Comparison of ENCODE assay signal across 35 cellular contexts in the genomic region with DNA sequence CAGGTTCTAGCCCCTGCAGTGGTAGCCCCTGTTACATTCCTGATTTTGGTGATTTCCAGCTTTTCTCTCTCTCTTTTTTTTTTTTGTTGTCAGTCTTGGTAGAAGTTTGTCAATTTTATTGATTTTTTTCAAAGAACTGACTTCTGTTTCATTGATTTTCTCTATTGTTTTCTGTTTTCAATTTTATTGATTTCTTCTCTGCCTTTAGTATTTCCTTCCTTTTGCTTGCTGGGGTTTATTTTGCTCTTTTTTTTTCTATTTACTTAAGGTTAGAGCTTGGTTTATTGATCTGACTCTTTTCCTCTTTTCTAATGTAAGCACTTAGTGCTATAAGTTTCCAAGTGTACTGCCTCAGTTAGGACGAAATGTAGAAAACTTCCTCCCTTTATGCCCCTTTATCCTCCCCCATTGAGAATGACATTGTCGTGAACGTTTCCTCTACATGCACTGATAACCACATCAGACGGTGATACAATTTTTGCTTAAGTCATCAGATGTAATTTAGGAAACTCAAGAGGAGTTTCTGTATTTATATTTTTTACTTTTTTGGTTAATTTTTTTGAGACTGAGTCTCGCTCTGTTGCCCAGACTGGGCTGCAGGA.
"Had no signal": no experiment of that assay in that cellular context is flagged by ENCODE, and none has a peak within 500 bp of the region (broad histone marks: within the 10 kb centered on the region; RNA-seq: fewer than 3 reads in every experiment).

No MANE protein-coding gene starts in this region.

- FAIRE-seq: endometrium, endothelial cell of umbilical vein had no signal

- DNase-seq: activated CD4-positive, alpha-beta memory T cell treated with anti-CD3 and anti-CD28 coated beads for 36 hours; activated CD4-positive, alpha-beta T cell treated with anti-CD3 and anti-CD28 coated beads for 36 hours; activated CD4-positive, alpha-beta T cell treated with anti-CD3 and anti-CD28 coated beads, Interleukin-2, amount 10 ng/mL, durations not matched to agents 24 days and 14 days; activated CD4-positive, CD25-positive, alpha-beta regulatory T cell; activated CD4-positive, CD25-positive, alpha-beta regulatory T cell treated with anti-CD3 and anti-CD28 coated beads, Interleukin-2, amount 50 U/mL, for 72 hours; activated CD8-positive, alpha-beta memory T cell treated with anti-CD3 and anti-CD28 coated beads, Interleukin-2, amount 10 ng/mL, durations not matched to agents 7 days and 5 days; activated CD8-positive, alpha-beta memory T cell treated with anti-CD3 and anti-CD28 coated beads, Interleukin-2, amount 50 U/mL, for 4 hours; activated CD8-positive, alpha-beta T cell treated with anti-CD3 and anti-CD28 coated beads, Interleukin-2, amount 10 ng/mL, durations not matched to agents 7 days and 5 days; activated gamma-delta T cell; activated naive CD4-positive, alpha-beta T cell; activated naive CD4-positive, alpha-beta T cell treated with anti-CD3 and anti-CD28 coated beads, Interleukin-2, amount 10 ng/mL, durations not matched to agents 7 days and 5 days; activated naive CD8-positive, alpha-beta T cell treated with anti-CD3 and anti-CD28 coated beads, Interleukin-2, amount 10 ng/mL, durations not matched to agents 7 days and 5 days; activated T-cell treated with anti-CD3 and anti-CD28 coated beads, Interleukin-2, amount 50 U/mL, for 1 hour; activated T-cell treated with anti-CD3 and anti-CD28 coated beads, Interleukin-2, amount 50 U/mL, for 72 hours; central memory CD4-positive, alpha-beta T cell; cerebellar nuclear complex; colonic mucosa; effector CD8-positive, alpha-beta T cell; esophagus squamous epithelium; foreskin melanocyte; heart right ventricle; T-helper 17 cell; T1000; WERI-Rb-1 had no signal

- H3K36me3 ChIP-seq: ascending aorta, breast epithelium, cardiac muscle cell, colonic mucosa, esophagus squamous epithelium, gastroesophageal sphincter, heart right ventricle, WERI-Rb-1 had no signal

- H3K27ac ChIP-seq: ascending aorta, breast epithelium, cardiac muscle cell, colonic mucosa, epithelial cell of prostate, esophagus squamous epithelium, gastroesophageal sphincter, heart right ventricle, hepatocyte, WERI-Rb-1 had no signal

- H3K4me1 ChIP-seq: ascending aorta, breast epithelium, colonic mucosa, gastroesophageal sphincter, heart right ventricle had no signal

- H3K4me3 Mint-ChIP-seq: activated CD4-positive, alpha-beta memory T cell treated with anti-CD3 and anti-CD28 coated beads for 36 hours; activated CD4-positive, alpha-beta T cell treated with anti-CD3 and anti-CD28 coated beads for 36 hours; activated CD4-positive, alpha-beta T cell treated with anti-CD3 and anti-CD28 coated beads, Interleukin-2, amount 10 ng/mL, durations not matched to agents 24 days and 14 days; activated CD8-positive, alpha-beta memory T cell treated with anti-CD3 and anti-CD28 coated beads, Interleukin-2, amount 10 ng/mL, durations not matched to agents 7 days and 5 days; activated CD8-positive, alpha-beta T cell treated with anti-CD3 and anti-CD28 coated beads, Interleukin-2, amount 10 ng/mL, durations not matched to agents 7 days and 5 days; activated naive CD4-positive, alpha-beta T cell treated with anti-CD3 and anti-CD28 coated beads, Interleukin-2, amount 10 ng/mL, durations not matched to agents 7 days and 5 days; activated naive CD8-positive, alpha-beta T cell treated with anti-CD3 and anti-CD28 coated beads, Interleukin-2, amount 10 ng/mL, durations not matched to agents 7 days and 5 days; activated T-cell treated with anti-CD3 and anti-CD28 coated beads, Interleukin-2, amount 50 U/mL, for 72 hours; brain; T-helper 17 cell; T-helper 2 cell treated with Interferon-gamma antibody and Interleukin-4, amounts not matched to agents 5 μg/mL and 100 μg/mL, for 36 hours had no signal

- H3K4me3 ChIP-seq: ascending aorta, breast epithelium, cardiac muscle cell, colonic mucosa, esophagus squamous epithelium, gastroesophageal sphincter, heart right ventricle, hepatocyte had no signal

- H3K9me3 ChIP-seq: breast epithelium, colonic mucosa, esophagus squamous epithelium, gastroesophageal sphincter, heart right ventricle had no signal

- H3K4me2 ChIP-seq: hepatocyte had no signal

- H3K4me1 Mint-ChIP-seq: activated CD4-positive, alpha-beta T cell treated with anti-CD3 and anti-CD28 coated beads for 36 hours; activated CD8-positive, alpha-beta memory T cell treated with anti-CD3 and anti-CD28 coated beads, Interleukin-2, amount 10 ng/mL, durations not matched to agents 7 days and 5 days; activated naive CD4-positive, alpha-beta T cell treated with anti-CD3 and anti-CD28 coated beads, Interleukin-2, amount 10 ng/mL, durations not matched to agents 7 days and 5 days; T-helper 17 cell had no signal

- H3K27ac Mint-ChIP-seq: activated CD4-positive, alpha-beta memory T cell treated with anti-CD3 and anti-CD28 coated beads for 36 hours; activated CD4-positive, alpha-beta T cell treated with anti-CD3 and anti-CD28 coated beads for 36 hours; activated CD4-positive, alpha-beta T cell treated with anti-CD3 and anti-CD28 coated beads, Interleukin-2, amount 10 ng/mL, durations not matched to agents 24 days and 14 days; activated CD8-positive, alpha-beta memory T cell treated with anti-CD3 and anti-CD28 coated beads, Interleukin-2, amount 10 ng/mL, durations not matched to agents 7 days and 5 days; activated CD8-positive, alpha-beta T cell treated with anti-CD3 and anti-CD28 coated beads, Interleukin-2, amount 10 ng/mL, durations not matched to agents 7 days and 5 days; activated naive CD4-positive, alpha-beta T cell treated with anti-CD3 and anti-CD28 coated beads, Interleukin-2, amount 10 ng/mL, durations not matched to agents 7 days and 5 days; activated naive CD4-positive, alpha-beta T cell treated with anti-CD3 and anti-CD28 coated beads, Interleukin-2, amount 50 U/mL, for 72 hours; activated naive CD8-positive, alpha-beta T cell treated with anti-CD3 and anti-CD28 coated beads, Interleukin-2, amount 10 ng/mL, durations not matched to agents 7 days and 5 days; activated T-cell treated with anti-CD3 and anti-CD28 coated beads, Interleukin-2, amount 50 U/mL, for 72 hours; T-helper 17 cell; T-helper 2 cell treated with Interferon-gamma antibody and Interleukin-4, amounts not matched to agents 5 μg/mL and 100 μg/mL, for 36 hours had no signal

- ATAC-seq: activated CD4-positive, alpha-beta T cell treated with anti-CD3 and anti-CD28 coated beads for 36 hours; activated CD8-positive, alpha-beta memory T cell treated with anti-CD3 and anti-CD28 coated beads, Interleukin-2, amount 10 ng/mL, durations not matched to agents 7 days and 5 days; activated CD8-positive, alpha-beta T cell treated with anti-CD3 and anti-CD28 coated beads, Interleukin-2, amount 10 ng/mL, durations not matched to agents 7 days and 5 days; activated naive CD4-positive, alpha-beta T cell treated with anti-CD3 and anti-CD28 coated beads, Interleukin-2, amount 50 U/mL, for 72 hours; activated T-cell treated with anti-CD3 and anti-CD28 coated beads, Interleukin-2, amount 50 U/mL, for 72 hours; gastroesophageal sphincter; heart right ventricle; T-helper 17 cell had no signal

- H3K36me3 Mint-ChIP-seq: activated CD4-positive, alpha-beta memory T cell treated with anti-CD3 and anti-CD28 coated beads for 36 hours; activated CD8-positive, alpha-beta memory T cell treated with anti-CD3 and anti-CD28 coated beads, Interleukin-2, amount 10 ng/mL, durations not matched to agents 7 days and 5 days; activated naive CD4-positive, alpha-beta T cell treated with anti-CD3 and anti-CD28 coated beads, Interleukin-2, amount 10 ng/mL, durations not matched to agents 7 days and 5 days; activated naive CD4-positive, alpha-beta T cell treated with anti-CD3 and anti-CD28 coated beads, Interleukin-2, amount 50 U/mL, for 72 hours; activated naive CD8-positive, alpha-beta T cell treated with anti-CD3 and anti-CD28 coated beads, Interleukin-2, amount 10 ng/mL, durations not matched to agents 7 days and 5 days had no signal

- H3K27me3 ChIP-seq: ascending aorta, breast epithelium, cardiac muscle cell, colonic mucosa, esophagus squamous epithelium, gastroesophageal sphincter, hepatocyte had no signal

- H3K79me2 ChIP-seq: hepatocyte had no signal

- H2AFZ ChIP-seq: hepatocyte had no signal

- H3K9me3 Mint-ChIP-seq: activated CD4-positive, alpha-beta memory T cell treated with anti-CD3 and anti-CD28 coated beads for 36 hours; activated CD4-positive, alpha-beta T cell treated with anti-CD3 and anti-CD28 coated beads, Interleukin-2, amount 10 ng/mL, durations not matched to agents 24 days and 14 days; activated naive CD4-positive, alpha-beta T cell treated with anti-CD3 and anti-CD28 coated beads, Interleukin-2, amount 10 ng/mL, durations not matched to agents 7 days and 5 days; activated naive CD4-positive, alpha-beta T cell treated with anti-CD3 and anti-CD28 coated beads, Interleukin-2, amount 50 U/mL, for 72 hours; activated T-cell treated with anti-CD3 and anti-CD28 coated beads, Interleukin-2, amount 50 U/mL, for 72 hours; T-helper 2 cell treated with Interferon-gamma antibody and Interleukin-4, amounts not matched to agents 5 μg/mL and 100 μg/mL, for 36 hours had no signal
